32 cellular contexts compared by ENCODE assay signal in genomic region chr1:46657775-46658174, GRCh38. TPM values are rescaled to one million over a fixed set of nuclear protein-coding genes. Genes with fewer than 3 reads are reported as not detected.
"Had no signal": no experiment of that assay in that cellular context is flagged by ENCODE, and none has a peak within 500 bp of the region (broad histone marks: within the 10 kb centered on the region; RNA-seq: fewer than 3 reads in every experiment).

No MANE protein-coding gene starts in this region.

- H3K27ac ChIP-seq: brain microvascular endothelial cell, SJSA1 had no signal

- ATAC-seq: Panc1 had no signal

- DNase-seq: activated CD4-positive, alpha-beta memory T cell treated with anti-CD3 and anti-CD28 coated beads for 36 hours; activated CD4-positive, alpha-beta T cell treated with anti-CD3 and anti-CD28 coated beads for 4 hours; activated effector memory CD4-positive, alpha-beta T cell treated with anti-CD3 and anti-CD28 coated beads, Interleukin-2, amount 50 U/mL, for 16 hours; activated naive CD4-positive, alpha-beta T cell; activated T-cell treated with anti-CD3 and anti-CD28 coated beads, Interleukin-2, amount 50 U/mL, for 1 hour; amniotic stem cell; aorta; brain microvascular endothelial cell; cortex of kidney; Karpas-422; KBM-7; NCI-H1105; NCI-H1417 treated with DMSO at 0.1 percent for 48 hours; NCI-H187 treated with DMSO at 0.1 percent for 48 hours; NCI-H2081; NCI-H2171 treated with DMSO at 0.1 percent for 48 hours; NCI-H226; NCI-H446 treated with DMSO at 0.1 percent for 48 hours; NCI-H524; NCI-H69; NCI-H82; SHP77 treated with DMSO at 0.1 percent for 48 hours; SK-N-SH had no signal

- H3K4me3 Mint-ChIP-seq: activated CD4-positive, alpha-beta memory T cell treated with anti-CD3 and anti-CD28 coated beads for 36 hours; IgD-negative memory B cell; T-helper 1 cell treated with Interleukin-12 subunit alpha and Interleukin-12 subunit beta and Interleukin-4 antibody, amounts not matched to agents 30 μg/mL and 1 μg/mL, for 36 hours; T-helper 2 cell treated with Interferon-gamma antibody and Interleukin-4, amounts not matched to agents 5 μg/mL and 100 μg/mL, for 36 hours had no signal

- H3K4me3 ChIP-seq: SJSA1 had no signal

- H3K27ac Mint-ChIP-seq: activated CD4-positive, alpha-beta memory T cell treated with anti-CD3 and anti-CD28 coated beads for 36 hours; IgD-negative memory B cell; T-helper 1 cell treated with Interleukin-12 subunit alpha and Interleukin-12 subunit beta and Interleukin-4 antibody, amounts not matched to agents 30 μg/mL and 1 μg/mL, for 36 hours; T-helper 2 cell treated with Interferon-gamma antibody and Interleukin-4, amounts not matched to agents 5 μg/mL and 100 μg/mL, for 36 hours had no signal

- H3K27me3 Mint-ChIP-seq: activated CD4-positive, alpha-beta memory T cell treated with anti-CD3 and anti-CD28 coated beads for 36 hours; IgD-negative memory B cell had no signal

- FAIRE-seq: TTC549 had no signal

RNA-seq across cellular contexts. Expression of gene TEX38, which starts 13.9 kb away (rescaled TPM):
- total RNA-seq: activated CD8-positive, alpha-beta memory T cell treated with anti-CD3 and anti-CD28 coated beads for 36 hours; aorta; MCF 10A; RPMI7951; SJSA1 had no signal
